12 cellular contexts compared by ENCODE assay signal in genomic region chr1:1317420-1317819, GRCh38. TPM values are rescaled to one million over a fixed set of nuclear protein-coding genes. Genes with fewer than 3 reads are reported as not detected.
DNase-seq lines count a peak whose midpoint lies in the region; ATAC-seq and TF ChIP-seq lines count a peak whose summit lies in the region.
"Had no signal": no experiment of that assay in that cellular context is flagged by ENCODE, and none has a peak within 500 bp of the region (broad histone marks: within the 10 kb centered on the region; RNA-seq: fewer than 3 reads in every experiment).

No MANE protein-coding gene starts in this region.

- DNase-seq in right atrium auricular region (ENCODE audit: low spot score) (no peak), Right ventricle myocardium inferior (ENCODE audit: missing footprints) (no peak), nephron progenitor cell (no peak), vagina (ENCODE audit: extremely low spot score in 2 of 2) (no peak), iPS-NIHi7 (ENCODE audit: extremely low spot score) (no peak)
- DNase-seq: activated B cell treated with CpG ODN at 0.5 μM for 24 hours; activated naive CD4-positive, alpha-beta T cell; NCI-H1436 treated with DMSO at 0.1 percent for 48 hours; NCI-H524 treated with DMSO at 0.1 percent for 48 hours had no signal

- H3K4me1 ChIP-seq in right atrium auricular region (peaks cover 0 to 28% of the 10 kb centered on the region in 2 donors), vagina (peaks cover 41% of the 10 kb centered on the region)

- peaks cover 60% of the 10 kb centered on the region for H3K36me3 ChIP-seq in right atrium auricular region
- H3K36me3 ChIP-seq in vagina = peaks cover 0 to 41% of the 10 kb centered on the region in 2 donors

- H3K27me3 ChIP-seq in right atrium auricular region (no peaks in the 10 kb centered on the region), vagina (no peaks in the 10 kb centered on the region)

- no peak overlapping the region for H3K4me3 Mint-ChIP-seq in nephron progenitor cell
- H3K4me3 Mint-ChIP-seq: activated B cell treated with CpG ODN at 0.5 μM for 24 hours had no signal

- H3K9me3 ChIP-seq in right atrium auricular region (no peaks in the 10 kb centered on the region), vagina (no peaks in the 10 kb centered on the region)

- peaks cover 4% of the 10 kb centered on the region for H3K27me3 Mint-ChIP-seq in nephron progenitor cell (ENCODE audit: low read depth, poor library complexity)
- H3K27me3 Mint-ChIP-seq: activated B cell treated with CpG ODN at 0.5 μM for 24 hours had no signal

- peak overlapping the region; percentile 61 to 83 for H3K27ac ChIP-seq in right atrium auricular region
- H3K27ac ChIP-seq in cingulate gyrus (ENCODE audit: low read depth, low read length) = peak overlapping the region; percentile 39
- H3K27ac ChIP-seq in vagina = peak overlapping the region; percentile 72

- no peak for TF ChIP-seq POLR2A in vagina (IDR thresholded peaks at IDR 0.05)

- peaks cover 48% of the 10 kb centered on the region for H3K4me1 Mint-ChIP-seq in nephron progenitor cell

- peaks cover 26% of the 10 kb centered on the region for H3K36me3 Mint-ChIP-seq in nephron progenitor cell (ENCODE audit: low read depth)

- H3K27ac Mint-ChIP-seq in nephron progenitor cell = peak overlapping the region; percentile 70
- H3K27ac Mint-ChIP-seq: activated B cell treated with CpG ODN at 0.5 μM for 24 hours had no signal

- ATAC-seq in Right ventricle myocardium inferior (no peak), HG03354 (IDR thresholded peaks at IDR 0.05; ENCODE audit: poor library complexity, severe bottlenecking, unreplicated experiment) (no peak), GM18519 (IDR thresholded peaks at IDR 0.05; ENCODE audit: low FRiP score, unreplicated experiment) (no peak)

- H3K9me3 Mint-ChIP-seq in nephron progenitor cell = no peaks in the 10 kb centered on the region
- H3K9me3 Mint-ChIP-seq: activated B cell treated with CpG ODN at 0.5 μM for 24 hours had no signal

- intact Hi-C loops in Right ventricle myocardium inferior (cut with DNase I) (no loop called here), vagina (cut with DNase I) (no loop called here)

- TF ChIP-seq CTCF in right atrium auricular region (IDR thresholded peaks at IDR 0.05) (no peak), nephron progenitor cell (IDR thresholded peaks at IDR 0.05) (no peak), vagina (IDR thresholded peaks at IDR 0.05) (no peak)

- H3K4me3 ChIP-seq in right atrium auricular region (no peak overlapping the region), vagina (no peak overlapping the region)

RNA-seq across cellular contexts. Expression of gene INTS11, which starts 7.0 kb away (rescaled TPM):
- total RNA-seq in right atrium auricular region = 10 to 100 TPM; 59.6 to 65.2 TPM
- total RNA-seq in Right ventricle myocardium inferior = 75.7 TPM
- total RNA-seq in vagina = 142 TPM

RNA-seq across cellular contexts. Expression of gene CPTP, which starts 7.2 kb away (rescaled TPM):
- 10 to 100 TPM; 35.6 to 64.1 TPM for total RNA-seq in right atrium auricular region
- total RNA-seq in Right ventricle myocardium inferior = 119 TPM
- 20.9 TPM for total RNA-seq in vagina

RNA-seq across cellular contexts. Expression of gene PUSL1, which starts 9.0 kb away (rescaled TPM):
- total RNA-seq in right atrium auricular region (10 to 100 TPM; 14.5 to 24.8 TPM), Right ventricle myocardium inferior (10.3 TPM), vagina (31.2 TPM)

RNA-seq across cellular contexts. Expression of gene ACAP3, which starts 9.7 kb away (rescaled TPM):
- total RNA-seq in right atrium auricular region (10 to 100 TPM; 19.5 to 20.4 TPM), Right ventricle myocardium inferior (57.3 TPM), vagina (68.5 TPM)

RNA-seq across cellular contexts. Expression of gene TAS1R3, which starts 13.7 kb away (rescaled TPM):
- under 1 TPM; 0.30 to 0.35 TPM for total RNA-seq in right atrium auricular region
- 0.51 TPM for total RNA-seq in Right ventricle myocardium inferior
- total RNA-seq in vagina = 0.74 TPM
